1 cellular context compared by ENCODE assay signal in the genomic region with DNA sequence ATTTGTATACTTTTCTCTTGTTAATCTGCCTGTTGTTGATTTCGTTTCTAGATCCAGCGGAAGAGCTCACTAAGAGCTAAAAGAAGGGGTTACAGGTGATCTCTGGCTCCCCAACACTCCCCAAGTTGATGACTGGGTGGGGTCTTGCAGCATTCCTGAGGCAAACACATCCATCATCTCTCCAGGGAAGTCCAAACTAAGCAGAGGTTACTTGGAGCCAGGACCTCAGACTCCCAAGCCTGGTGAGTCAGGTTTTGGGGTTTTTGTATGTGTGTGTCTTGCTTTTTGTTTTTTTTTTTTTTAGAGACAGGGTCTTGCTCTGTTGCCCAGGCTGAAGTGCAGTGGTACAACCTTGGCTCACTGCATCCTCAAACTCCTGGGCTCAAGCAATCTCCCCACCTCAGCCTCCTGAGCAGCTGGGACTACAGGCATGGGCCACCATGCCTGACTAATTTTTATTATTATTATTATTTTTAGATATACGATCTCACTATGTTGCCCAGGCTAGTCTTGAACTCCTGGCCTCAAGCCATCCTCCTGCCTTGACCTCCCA.
TF ChIP-seq lines count a peak whose summit lies in the region.

No MANE protein-coding gene starts in this region.

TF ChIP-seq in endothelial cell of umbilical vein, 7 proteins besides CTCF, POLR2A, EP300 and RAD21 (continued from another document):
- TF ChIP-seq, protein P1, sequence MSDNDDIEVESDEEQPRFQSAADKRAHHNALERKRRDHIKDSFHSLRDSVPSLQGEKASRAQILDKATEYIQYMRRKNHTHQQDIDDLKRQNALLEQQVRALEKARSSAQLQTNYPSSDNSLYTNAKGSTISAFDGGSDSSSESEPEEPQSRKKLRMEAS (IDR thresholded peaks at IDR 0.05; ENCODE audit: insufficient read depth, insufficient read length): no peak
- TF ChIP-seq GATA2 (IDR thresholded peaks at IDR 0.05; ENCODE audit: insufficient read depth, insufficient read length, low read depth, low read length): no peak
